ENCODE assay signal across 29 cellular contexts in genomic region chr12:102551186-102551585, GRCh38.
"Had no signal": no experiment of that assay in that cellular context is flagged by ENCODE, and none has a peak within 500 bp of the region (broad histone marks: within the 10 kb centered on the region; RNA-seq: fewer than 3 reads in every experiment).

No MANE protein-coding gene starts in this region.

- H3K9me3 ChIP-seq: gastrocnemius medialis, heart left ventricle, left ventricle myocardium inferior, lower lobe of right lung, mucosa of descending colon, psoas muscle, sigmoid colon, spleen, testis, tibial artery, upper lobe of left lung had no signal

- H3K4me2 ChIP-seq: hepatocyte, neural progenitor cell had no signal

- H3K4me3 ChIP-seq: gastrocnemius medialis, heart left ventricle, hepatocyte, left ventricle myocardium inferior, lower lobe of right lung, mucosa of descending colon, neural progenitor cell, psoas muscle, sigmoid colon, skin epidermis, spleen, testis, tibial artery, upper lobe of left lung had no signal

- FAIRE-seq: colon, islet of Langerhans, urothelium cell line had no signal

- H3K27me3 ChIP-seq: gastrocnemius medialis, heart left ventricle, hepatocyte, neural progenitor cell, sigmoid colon, spleen, testis, tibial artery, upper lobe of left lung had no signal

- DNase-seq: effector CD8-positive, alpha-beta T cell; endodermal cell; foreskin fibroblast; gastrocnemius medialis; heart left ventricle; kidney glomerular epithelial cell; left colon; left ventricle myocardium inferior; lower lobe of right lung; mucosa of descending colon; naive thymus-derived CD4-positive, alpha-beta T cell; posterior cingulate gyrus; psoas muscle; right cardiac atrium; sigmoid colon; spleen; stimulated activated CD4-positive, alpha-beta T cell treated with anti-CD3 and anti-CD28 coated beads, Interleukin-4, amount 100 ng/mL, for 4 hours; stimulated activated naive CD8-positive, alpha-beta T cell treated with anti-CD3 and anti-CD28 coated beads, Interleukin-15, Interleukin-2, amounts not matched to agents 100 U/mL and 50 U/mL, for 24 hours; substantia nigra; testis; tibial artery; upper lobe of left lung had no signal

- H3K27ac ChIP-seq: epithelial cell of prostate, gastrocnemius medialis, heart left ventricle, hepatocyte, left ventricle myocardium inferior, lower lobe of right lung, neural progenitor cell, psoas muscle, sigmoid colon, skin epidermis, spleen, testis, tibial artery, upper lobe of left lung had no signal

- H3K79me2 ChIP-seq: hepatocyte had no signal

- H2AFZ ChIP-seq: hepatocyte, neural progenitor cell had no signal

- H3K36me3 ChIP-seq: gastrocnemius medialis, heart left ventricle, left ventricle myocardium inferior, lower lobe of right lung, neural progenitor cell, sigmoid colon, spleen, tibial artery, upper lobe of left lung had no signal

- H3K4me1 ChIP-seq: gastrocnemius medialis, heart left ventricle, left ventricle myocardium inferior, lower lobe of right lung, psoas muscle, sigmoid colon, tibial artery, upper lobe of left lung had no signal

- H3K9ac ChIP-seq: neural progenitor cell had no signal
